Comparison of ENCODE assay signal across 1 cellular context in genomic region chr9:37381094-37381741, GRCh38.
TF ChIP-seq lines count a peak whose summit lies in the region.

No MANE protein-coding gene starts in this region.

TF ChIP-seq in HepG2, 621 proteins besides CTCF, POLR2A, EP300 and RAD21 (continued from another document and continues in another):
- 0 out of 2 replicates have a peak, but pooled peaks have one; percentile 44 for TF ChIP-seq ZBTB34 (CRISPR knock-in tag; IDR thresholded peaks at IDR 0.05)
- TF ChIP-seq ZFY (CRISPR knock-in tag; IDR thresholded peaks at IDR 0.05): peak; percentile 86
- TF ChIP-seq THAP9 (CRISPR knock-in tag; IDR thresholded peaks at IDR 0.05; ENCODE audit: borderline replicate concordance): 0 out of 2 replicates have a peak, but pooled peaks have one; percentile 47
- no peak for TF ChIP-seq LBX2 (CRISPR knock-in tag; IDR thresholded peaks at IDR 0.05; ENCODE audit: borderline replicate concordance)
- TF ChIP-seq TBP (CRISPR knock-in tag; IDR thresholded peaks at IDR 0.05): no peak
- 0 out of 2 replicates have a peak, but pooled peaks have one; percentile 77 for TF ChIP-seq IRX3 (CRISPR knock-in tag; IDR thresholded peaks at IDR 0.05; ENCODE audit: borderline replicate concordance, low read depth)
- peak; percentile 63; the same call in 1 of the 2 replicates for TF ChIP-seq ARID4A (CRISPR knock-in tag; IDR thresholded peaks at IDR 0.05; ENCODE audit: borderline replicate concordance)
- no peak for TF ChIP-seq ZBTB43 (CRISPR knock-in tag; conservative IDR thresholded peaks at IDR 0.05)
- peak; percentile 27; the same call in 1 of the 2 replicates for TF ChIP-seq ZMYM3 (CRISPR knock-in tag; IDR thresholded peaks at IDR 0.05)
- TF ChIP-seq ZNF883 (CRISPR knock-in tag; IDR thresholded peaks at IDR 0.05; ENCODE audit: not compliant biosample characterization): no peak
- TF ChIP-seq BORCS8-MEF2B (CRISPR knock-in tag; IDR thresholded peaks at IDR 0.05): peak; percentile 84; the same call in 1 of the 2 replicates
- no peak for TF ChIP-seq ZNF615 (CRISPR knock-in tag; IDR thresholded peaks at IDR 0.05; ENCODE audit: borderline replicate concordance)
- no peak for TF ChIP-seq ISX (CRISPR knock-in tag; conservative IDR thresholded peaks at IDR 0.05)
- no peak for TF ChIP-seq HNRNPLL (IDR thresholded peaks at IDR 0.05; ENCODE audit: low read depth, low read length, poor library complexity, severe bottlenecking)
- TF ChIP-seq TCF7 (IDR thresholded peaks at IDR 0.05; ENCODE audit: low read depth): no peak
- peak; percentile 63; the same call in 1 of the 2 replicates for TF ChIP-seq ZNF605 (CRISPR knock-in tag; IDR thresholded peaks at IDR 0.05)
- no peak for TF ChIP-seq ZNF629 (CRISPR knock-in tag; conservative IDR thresholded peaks at IDR 0.05)
- peak; percentile 86 for TF ChIP-seq ZNF878 (CRISPR knock-in tag; IDR thresholded peaks at IDR 0.05)
- TF ChIP-seq MIER3 (CRISPR knock-in tag; IDR thresholded peaks at IDR 0.05; ENCODE audit: borderline replicate concordance): peak; percentile 58; the same call in 1 of the 2 replicates
- TF ChIP-seq ZNF652 (CRISPR knock-in tag; IDR thresholded peaks at IDR 0.05; ENCODE audit: borderline replicate concordance, low read depth): no peak; the same call in 1 of the 2 replicates
- TF ChIP-seq MED8 (CRISPR knock-in tag; IDR thresholded peaks at IDR 0.05; ENCODE audit: insufficient replicate concordance): no peak
- TF ChIP-seq MAFG (CRISPR knock-in tag; IDR thresholded peaks at IDR 0.05): no peak
- no peak for TF ChIP-seq ZNF646 (CRISPR knock-in tag; IDR thresholded peaks at IDR 0.05)
- TF ChIP-seq ZNF264 (CRISPR knock-in tag; IDR thresholded peaks at IDR 0.05): no peak
- TF ChIP-seq SRSF9 (IDR thresholded peaks at IDR 0.05; ENCODE audit: borderline replicate concordance, insufficient read depth, low read depth, low read length, poor library complexity, severe bottlenecking): no peak
- no peak for TF ChIP-seq CBFB (CRISPR knock-in tag; IDR thresholded peaks at IDR 0.05)
- TF ChIP-seq ADNP (CRISPR knock-in tag; IDR thresholded peaks at IDR 0.05): no peak
- no peak for TF ChIP-seq POLR2G (IDR thresholded peaks at IDR 0.05; ENCODE audit: low read depth, low read length)
- no peak for TF ChIP-seq CBX2 (IDR thresholded peaks at IDR 0.05; ENCODE audit: low read depth, low read length)
- no peak; the same call in 1 of the 2 replicates for TF ChIP-seq CBX2 (CRISPR knock-in tag; IDR thresholded peaks at IDR 0.05; ENCODE audit: low read depth)
- no peak for TF ChIP-seq KLF12 (CRISPR knock-in tag; IDR thresholded peaks at IDR 0.05; ENCODE audit: borderline replicate concordance)
- no peak for TF ChIP-seq ZXDC (CRISPR knock-in tag; IDR thresholded peaks at IDR 0.05)
- TF ChIP-seq ZNF317 (CRISPR knock-in tag; IDR thresholded peaks at IDR 0.05): no peak
- peak; percentile 64 for TF ChIP-seq SOX5 (CRISPR knock-in tag; IDR thresholded peaks at IDR 0.05; ENCODE audit: borderline replicate concordance)
- no peak; the same call in 1 of the 2 replicates for TF ChIP-seq ZNF276 (CRISPR knock-in tag; IDR thresholded peaks at IDR 0.05; ENCODE audit: low read depth)
- TF ChIP-seq ZNF234 (CRISPR knock-in tag; conservative IDR thresholded peaks at IDR 0.05): no peak
